In the genomic region with DNA sequence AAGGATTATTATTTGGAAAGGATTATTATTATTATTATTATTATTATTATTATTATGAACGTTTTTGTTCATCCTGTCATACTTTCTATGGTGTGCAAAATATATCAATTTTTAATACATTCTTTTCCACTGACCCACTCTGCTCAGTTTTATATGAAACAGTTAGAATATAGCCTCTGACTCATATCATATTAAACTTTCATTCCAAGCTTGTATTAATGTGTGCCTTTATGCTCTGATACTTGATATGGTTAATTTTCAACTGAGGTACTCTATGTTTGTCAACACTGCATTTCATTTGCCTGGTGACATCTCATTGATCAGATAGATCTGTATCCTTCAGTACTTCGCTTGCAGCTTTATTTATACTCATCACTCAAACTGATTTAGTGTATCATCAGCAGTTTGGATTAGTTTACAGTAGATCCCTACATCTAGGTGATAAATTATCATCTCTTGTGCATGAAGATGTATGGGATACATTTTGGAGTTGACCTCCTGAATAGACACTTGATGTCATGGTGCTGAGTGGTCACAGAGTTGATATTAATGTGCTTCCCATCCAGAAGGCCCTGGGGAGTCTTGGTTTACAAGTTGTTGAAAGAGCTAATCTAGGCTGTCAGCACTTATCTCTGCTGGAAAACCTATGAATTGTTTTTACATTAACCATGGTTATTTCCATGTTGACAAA, we compare ENCODE assay signal across 23 cellular contexts.
"Had no signal": no experiment of that assay in that cellular context is flagged by ENCODE, and none has a peak within 500 bp of the region (broad histone marks: within the 10 kb centered on the region; RNA-seq: fewer than 3 reads in every experiment).

No MANE protein-coding gene starts in this region.

- H3K27ac Mint-ChIP-seq: memory B cell; natural killer cell; stimulated activated naive CD8-positive, alpha-beta T cell treated with anti-CD3 and anti-CD28 coated beads, Interleukin-15, amount 100 ng/mL, for 72 hours had no signal

- H3K4me3 Mint-ChIP-seq: memory B cell; natural killer cell; neural crest cell; stimulated activated naive CD8-positive, alpha-beta T cell treated with anti-CD3 and anti-CD28 coated beads, Interleukin-15, amount 100 ng/mL, for 72 hours had no signal

- H3K27me3 Mint-ChIP-seq: memory B cell; stimulated activated naive CD8-positive, alpha-beta T cell treated with anti-CD3 and anti-CD28 coated beads, Interleukin-15, amount 100 ng/mL, for 72 hours had no signal

- H3K4me1 ChIP-seq: lower lobe of right lung, pancreas, right lobe of liver, suprapubic skin, transverse colon, upper lobe of right lung, uterus had no signal

- H3K9me3 ChIP-seq: gastrocnemius medialis, lower lobe of right lung, neutrophil, pancreas, right lobe of liver, suprapubic skin, transverse colon, upper lobe of right lung, uterus had no signal

- H3K4me3 ChIP-seq: dorsolateral prefrontal cortex, gastrocnemius medialis, lower lobe of right lung, pancreas, right lobe of liver, suprapubic skin, transverse colon, upper lobe of right lung, uterus had no signal

- DNase-seq: dorsolateral prefrontal cortex; effector CD4-positive, alpha-beta T cell; gastrocnemius medialis; head of caudate nucleus; left ventricle myocardium superior; lower lobe of right lung; natural killer cell; pancreas; retina; right lobe of liver; small intestine; stimulated activated CD4-positive, alpha-beta T cell treated with anti-CD3 and anti-CD28 coated beads, Interleukin-15, amount 100 ng/mL, for 24 hours; stimulated activated CD4-positive, alpha-beta T cell treated with anti-CD3 and anti-CD28 coated beads, Interleukin-2, amount 100 ng/mL, for 48 hours; stimulated activated naive CD4-positive, alpha-beta T cell; stimulated activated naive CD8-positive, alpha-beta T cell treated with anti-CD3 and anti-CD28 coated beads, Interleukin-15, amount 100 ng/mL, for 72 hours; transverse colon; upper lobe of right lung; uterus had no signal

- H3K36me3 ChIP-seq: gastrocnemius medialis, lower lobe of right lung, neutrophil, pancreas, right lobe of liver, suprapubic skin, transverse colon, upper lobe of right lung, uterus had no signal

- H3K27ac ChIP-seq: dorsolateral prefrontal cortex, gastrocnemius medialis, lower lobe of right lung, neutrophil, pancreas, right lobe of liver, suprapubic skin, transverse colon, upper lobe of right lung, uterus had no signal

- ATAC-seq: gastrocnemius medialis; left ventricle myocardium superior; lower lobe of right lung; natural killer cell; right lobe of liver; stimulated activated naive CD8-positive, alpha-beta T cell treated with anti-CD3 and anti-CD28 coated beads, Interleukin-15, amount 100 ng/mL, for 72 hours; upper lobe of right lung had no signal

- FAIRE-seq: keratinocyte, pancreas, small intestine had no signal

- H3K9me3 Mint-ChIP-seq: neural crest cell had no signal

- H3K27me3 ChIP-seq: gastrocnemius medialis, neutrophil, pancreas, right lobe of liver, suprapubic skin, transverse colon, upper lobe of right lung, uterus had no signal

- H3K4me1 Mint-ChIP-seq: memory B cell; natural killer cell; neural crest cell; stimulated activated naive CD8-positive, alpha-beta T cell treated with anti-CD3 and anti-CD28 coated beads, Interleukin-15, amount 100 ng/mL, for 72 hours had no signal

- H3K36me3 Mint-ChIP-seq: memory B cell, natural killer cell had no signal
